Comparison of ENCODE assay signal across 16 cellular contexts in the genomic region with DNA sequence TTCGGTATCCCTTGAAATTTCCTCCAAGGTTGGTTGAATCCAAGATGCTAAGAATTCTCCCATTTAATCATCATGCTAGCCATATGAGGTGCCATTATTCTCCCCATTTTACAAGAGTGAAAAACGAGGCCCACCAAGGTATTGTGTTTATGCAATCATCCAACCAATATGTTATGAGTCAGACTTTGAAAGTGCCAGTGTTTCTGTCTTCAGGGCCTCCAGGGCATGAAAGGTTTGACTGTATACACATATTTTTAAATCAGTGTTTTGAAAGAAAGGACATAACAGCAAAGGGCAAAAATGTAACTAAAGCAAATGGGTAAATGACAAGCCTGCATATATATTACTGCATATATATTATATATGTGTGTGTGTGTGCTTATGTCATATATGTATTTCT.
DNase-seq lines count a peak whose midpoint lies in the region; ATAC-seq and TF ChIP-seq lines count a peak whose summit lies in the region.
"Had no signal": no experiment of that assay in that cellular context is flagged by ENCODE, and none has a peak within 500 bp of the region (broad histone marks: within the 10 kb centered on the region; RNA-seq: fewer than 3 reads in every experiment).

No MANE protein-coding gene starts in this region.

- H3K4me1 Mint-ChIP-seq in MCF 10A (ENCODE audit: insufficient read depth, unreplicated experiment) (peaks cover 26% of the 10 kb centered on the region), T-helper 17 cell (no peaks in the 10 kb centered on the region)
- H3K4me1 Mint-ChIP-seq: CD4-positive, CD25-positive, alpha-beta regulatory T cell had no signal

- peak overlapping the region; percentile 79 for H3K27ac Mint-ChIP-seq in MCF 10A (ENCODE audit: low read depth, unreplicated experiment)
- no peak overlapping the region for H3K27ac Mint-ChIP-seq in T-helper 17 cell
- H3K27ac Mint-ChIP-seq: CD4-positive, CD25-positive, alpha-beta regulatory T cell; HFFc6 had no signal

- no peak for TF ChIP-seq CTCF in MCF 10A (IDR thresholded peaks at IDR 0.05; ENCODE audit: unreplicated experiment)
- no peak for TF ChIP-seq CTCF in breast epithelium (IDR thresholded peaks at IDR 0.05)
- TF ChIP-seq CTCF in GM13977 (IDR thresholded peaks at IDR 0.05; ENCODE audit: extremely low read depth, insufficient read depth, missing control alignments): no peak

- H3K27me3 ChIP-seq in breast epithelium: no peaks in the 10 kb centered on the region
- H3K27me3 ChIP-seq in SJSA1 (replicated peaks): no peaks in the 10 kb centered on the region
- H3K27me3 ChIP-seq: BLaER1 treated with 17β-estradiol and CSF1 and Interleukin-3, amounts not matched to agents 10 nM and 100 nM had no signal

- intact Hi-C loops in MCF 10A (cut with micrococcal nuclease) (no loop called here), breast epithelium (cut with DNase I; ENCODE audit: low total_unique reads) (no loop called here)

- H3K4me3 ChIP-seq in breast epithelium: no peak overlapping the region
- no peak overlapping the region for H3K4me3 ChIP-seq in SJSA1
- H3K4me3 ChIP-seq: BLaER1 treated with 17β-estradiol and CSF1 and Interleukin-3, amounts not matched to agents 10 nM and 100 nM had no signal

- BruUV-seq in MCF 10A (replicated peaks; lab: Mats Ljungman, UMichigan): no TSS peak

- no peak overlapping the region for H3K4me3 Mint-ChIP-seq in MCF 10A (ENCODE audit: unreplicated experiment)
- no peak overlapping the region for H3K4me3 Mint-ChIP-seq in T-helper 17 cell
- H3K4me3 Mint-ChIP-seq: CD4-positive, CD25-positive, alpha-beta regulatory T cell; HFFc6 had no signal

- CTCF ChIA-PET in MCF 10A (lab: Yijun Ruan, JAX): no interaction called here

- in situ Hi-C loops in G401 (cut with HindIII; ENCODE audit: low sequenced_read_pairs) (no loop called here), GM13977 (cut with MboI; ENCODE audit: low pct_unique_long_range_greater_than_20kb, low sequenced_read_pairs, unreplicated experiment) (no loop called here)

- H3K4me1 ChIP-seq in breast epithelium: no peaks in the 10 kb centered on the region
- H3K4me1 ChIP-seq in SJSA1 (replicated peaks): peaks cover 14% of the 10 kb centered on the region
- H3K4me1 ChIP-seq: BLaER1 treated with 17β-estradiol and CSF1 and Interleukin-3, amounts not matched to agents 10 nM and 100 nM had no signal

- no peaks in the 10 kb centered on the region for H3K9me3 Mint-ChIP-seq in MCF 10A (ENCODE audit: unreplicated experiment)

- H3K36me3 Mint-ChIP-seq in MCF 10A (ENCODE audit: insufficient read depth, unreplicated experiment) (no peaks in the 10 kb centered on the region), T-helper 17 cell (ENCODE audit: low read depth) (no peaks in the 10 kb centered on the region)
- H3K36me3 Mint-ChIP-seq: CD4-positive, CD25-positive, alpha-beta regulatory T cell had no signal

- no peaks in the 10 kb centered on the region for H3K36me3 ChIP-seq in breast epithelium
- H3K36me3 ChIP-seq in SJSA1: no peaks in the 10 kb centered on the region
- H3K36me3 ChIP-seq: BLaER1 treated with 17β-estradiol and CSF1 and Interleukin-3, amounts not matched to agents 10 nM and 100 nM had no signal

- H3K9me3 ChIP-seq in breast epithelium (peaks cover 0 to 7% of the 10 kb centered on the region in 2 donors), SJSA1 (replicated peaks) (no peaks in the 10 kb centered on the region), T-helper 17 cell (ENCODE audit: control insufficient read depth, low read length, poor library complexity, severe bottlenecking) (no peaks in the 10 kb centered on the region)
- H3K9me3 ChIP-seq: BLaER1 treated with 17β-estradiol and CSF1 and Interleukin-3, amounts not matched to agents 10 nM and 100 nM had no signal

- DNase-seq in MCF 10A (ENCODE audit: unreplicated experiment) (peak; percentile 54), breast epithelium (ENCODE audit: low spot score in 2 of 2) (no peak), SJSA1 (ENCODE audit: low read depth in 1 of 2, low spot score in 2 of 2) (peak in 1 of 2 experiments; percentile 31), epithelial cell of prostate (ENCODE audit: low read depth, low spot score) (peak; percentile 5), G401 (ENCODE audit: low spot score) (no peak), GM13977 (ENCODE audit: low spot score) (no peak), T-helper 17 cell (no peak), NCI-H510A treated with DMSO at 0.1 percent for 48 hours (lab: John Stamatoyannopoulos, UW) (no peak)
- DNase-seq: 8988T; AML-193; CD4-positive, CD25-positive, alpha-beta regulatory T cell; DMS79; GOT3; HCEC 1CT; HFFc6 had no signal

- H3K27me3 Mint-ChIP-seq in MCF 10A (ENCODE audit: insufficient read depth, unreplicated experiment): no peaks in the 10 kb centered on the region
- no peaks in the 10 kb centered on the region for H3K27me3 Mint-ChIP-seq in T-helper 17 cell
- H3K27me3 Mint-ChIP-seq: CD4-positive, CD25-positive, alpha-beta regulatory T cell had no signal

- no peak for ATAC-seq in T-helper 17 cell

- no peak overlapping the region for H3K27ac ChIP-seq in breast epithelium
- H3K27ac ChIP-seq in SJSA1: peak overlapping the region; percentile 27; the same call in 1 of the 2 replicates
- H3K27ac ChIP-seq in epithelial cell of prostate: peak overlapping the region; percentile 47
- H3K27ac ChIP-seq: BLaER1 treated with 17β-estradiol and CSF1 and Interleukin-3, amounts not matched to agents 10 nM and 100 nM had no signal

- POLR2A ChIA-PET in MCF 10A (lab: Yijun Ruan, JAX): interaction anchor here (0.7 to 1.0 kb wide), 2 partner anchors 518 to 1757 kb away, joined by 3 read pairs; no protein-coding TSS in a partner anchor

- no peak for TF ChIP-seq POLR2A in breast epithelium (IDR thresholded peaks at IDR 0.05)

Comparison
In these comparisons a context has a peak if more than half of its experiments do, and no peak if none do; other contexts are left out.
1. DNase-seq: peak in MCF 10A (single experiment) and epithelial cell of prostate (single experiment); none in breast epithelium (0 of 2), G401 (single experiment), GM13977 (single experiment), T-helper 17 cell (0 of 3) and NCI-H510A treated with DMSO at 0.1 percent for 48 hours (single experiment).
2. H3K27ac ChIP-seq: peak in SJSA1 (single experiment) and epithelial cell of prostate (single experiment); none in breast epithelium (0 of 2).